In the genomic region with DNA sequence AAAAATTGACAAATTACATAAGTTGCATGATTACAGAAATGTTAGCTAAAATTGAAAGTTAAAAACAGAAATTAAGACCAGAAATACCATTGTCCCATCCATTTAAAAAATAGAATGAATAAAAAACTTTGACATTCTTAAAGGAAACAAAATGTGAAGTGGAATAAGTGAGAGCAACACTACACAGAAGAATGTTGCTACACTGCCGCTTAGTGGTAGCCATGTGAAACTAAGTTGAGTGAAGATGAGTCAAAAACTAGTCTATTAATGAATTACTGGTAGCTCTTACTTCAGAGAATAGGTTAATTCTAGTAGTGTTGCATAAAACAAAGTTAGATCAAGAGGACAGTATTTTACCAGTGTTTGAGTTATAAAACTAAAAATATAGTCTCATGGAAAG, we compare ENCODE assay signal across 9 cellular contexts.
A peak's percentile ranks its signal among the peaks of the same experiment; 100 is the strongest.
DNase-seq lines count a peak whose midpoint lies in the region; ATAC-seq and TF ChIP-seq lines count a peak whose summit lies in the region.
"Had no signal": no experiment of that assay in that cellular context is flagged by ENCODE, and none has a peak within 500 bp of the region (broad histone marks: within the 10 kb centered on the region; RNA-seq: fewer than 3 reads in every experiment).

No MANE protein-coding gene starts in this region.

- H3K27ac ChIP-seq in lower lobe of right lung = no peak overlapping the region
- H3K27ac ChIP-seq: neutrophil had no signal

- DNase-seq in EH (ENCODE audit: low read depth) (peak; percentile 0), GM20000 (ENCODE audit: low spot score) (peak; percentile 2), astrocyte of the spinal cord (ENCODE audit: low read depth, low spot score) (no peak), lower lobe of right lung (no peak), T1000 (lab: John Stamatoyannopoulos, UW) (no peak)
- DNase-seq in activated CD4-positive, CD25-positive, alpha-beta regulatory T cell treated with anti-CD3 and anti-CD28 coated beads, Interleukin-2, amount 50 U/mL, for 72 hours = no peak
- DNase-seq in stimulated activated CD4-positive, alpha-beta T cell treated with anti-CD3 and anti-CD28 coated beads, Interleukin-15, amount 100 ng/mL, for 24 hours = no peak

- H3K9me3 ChIP-seq in lower lobe of right lung = no peaks in the 10 kb centered on the region
- H3K9me3 ChIP-seq: neutrophil had no signal

- no peak overlapping the region for H3K4me3 ChIP-seq in astrocyte of the spinal cord (ENCODE audit: low read depth, low read length)
- no peak overlapping the region for H3K4me3 ChIP-seq in lower lobe of right lung

- in situ Hi-C loops in astrocyte of the spinal cord (cut with HindIII; ENCODE audit: low sequenced_read_pairs) = no loop called here

- intact Hi-C loops in lower lobe of right lung (cut with DNase I) = no loop called here

- peak; percentile 7 for TF ChIP-seq CTCF in GM20000 (IDR thresholded peaks at IDR 0.05; ENCODE audit: extremely low read depth, missing control alignments)
- TF ChIP-seq CTCF in LNCAP (IDR thresholded peaks at IDR 0.05) = peak; percentile 60
- peak; percentile 58 for TF ChIP-seq CTCF in astrocyte of the spinal cord (IDR thresholded peaks at IDR 0.05; ENCODE audit: low read depth, low read length)
- peak; percentile 35 for TF ChIP-seq CTCF in lower lobe of right lung (IDR thresholded peaks at IDR 0.05)

- H3K27me3 ChIP-seq in lower lobe of right lung (ENCODE audit: low read depth) = no peaks in the 10 kb centered on the region
- H3K27me3 ChIP-seq: neutrophil had no signal

- no peaks in the 10 kb centered on the region for H3K36me3 ChIP-seq in lower lobe of right lung
- H3K36me3 ChIP-seq: neutrophil had no signal

- no peaks in the 10 kb centered on the region for H3K4me1 ChIP-seq in lower lobe of right lung

- peak in 1 of 2 donors; percentile 57 for ATAC-seq in lower lobe of right lung

Comparison
In these comparisons a context has a peak if more than half of its experiments do, and no peak if none do; other contexts are left out.
1. DNase-seq: peak in EH (single experiment) and GM20000 (single experiment); none in astrocyte of the spinal cord (single experiment), lower lobe of right lung (single experiment), activated CD4-positive, CD25-positive, alpha-beta regulatory T cell treated with anti-CD3 and anti-CD28 coated beads, Interleukin-2, amount 50 U/mL, for 72 hours (single experiment), stimulated activated CD4-positive, alpha-beta T cell treated with anti-CD3 and anti-CD28 coated beads, Interleukin-15, amount 100 ng/mL, for 24 hours (single experiment) and T1000 (single experiment).
2. CTCF ChIP-seq: peak in every context shown above with its lines; median percentile 60 in LNCAP; 58 in astrocyte of the spinal cord; 35 in lower lobe of right lung; 7 in GM20000.